13 cellular contexts compared by ENCODE assay signal in the genomic region with DNA sequence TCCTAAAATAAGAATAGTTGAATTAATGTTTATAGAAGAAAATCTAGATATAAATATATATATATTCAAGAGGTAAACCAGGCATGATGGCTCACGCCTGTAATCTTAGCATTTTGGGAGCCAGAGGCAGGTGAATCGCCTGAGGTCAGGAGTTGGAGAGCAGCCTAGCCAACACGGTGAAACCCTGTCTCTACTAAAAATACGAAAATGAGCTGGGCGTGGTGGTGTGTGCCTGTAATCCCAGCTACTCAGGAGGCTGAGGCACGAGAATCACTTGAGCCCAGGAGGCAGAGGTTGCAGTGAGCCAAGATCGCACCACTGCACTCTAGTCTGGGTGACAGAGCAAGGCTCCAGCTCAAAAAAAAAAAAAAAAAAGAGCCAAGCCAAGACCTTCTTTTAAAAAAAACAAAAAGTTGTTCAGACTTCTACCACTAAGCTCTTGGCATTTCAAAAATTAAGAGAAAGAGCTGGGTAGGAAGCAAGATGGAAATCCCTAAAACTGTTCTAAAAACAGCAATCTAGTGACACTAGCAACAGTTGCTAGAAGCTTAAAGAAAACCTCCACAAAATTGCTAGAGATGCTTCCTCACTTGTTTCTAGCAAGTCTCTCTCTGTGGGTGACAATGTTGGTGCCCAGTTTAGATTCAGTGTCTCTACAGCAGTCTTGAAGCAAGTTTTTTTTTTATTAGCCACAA.
A peak's percentile ranks its signal among the peaks of the same experiment; 100 is the strongest.
DNase-seq lines count a peak whose midpoint lies in the region; ATAC-seq, FAIRE-seq and TF ChIP-seq lines count a peak whose summit lies in the region.
"Had no signal": no experiment of that assay in that cellular context is flagged by ENCODE, and none has a peak within 500 bp of the region (broad histone marks: within the 10 kb centered on the region; RNA-seq: fewer than 3 reads in every experiment).

No MANE protein-coding gene starts in this region.

- no peak overlapping the region for H3K4me3 ChIP-seq in DND-41 (ENCODE audit: low read depth in 1 of 2, low read length in 2 of 2)

- H3K27me3 ChIP-seq in DND-41 (ENCODE audit: insufficient read depth, low read length, poor library complexity), result no peaks in the 10 kb centered on the region
- H3K27me3 ChIP-seq: vagina had no signal

- peak overlapping the region; percentile 93 for H3K27ac Mint-ChIP-seq in activated CD8-positive, alpha-beta T cell treated with anti-CD3 and anti-CD28 coated beads for 36 hours
- H3K27ac Mint-ChIP-seq in natural killer cell, result peak overlapping the region; percentile 89 to 93

- H3K79me2 ChIP-seq in DND-41 (ENCODE audit: insufficient read depth, low read length), result peaks cover 24% of the 10 kb centered on the region

- ATAC-seq in DND-41 (ENCODE audit: insufficient read depth, low read depth) (peak; percentile 50), GM21723 (IDR thresholded peaks at IDR 0.05; ENCODE audit: unreplicated experiment) (peak; percentile 37), natural killer cell (peak; percentile 75 to 89 (median 88))
- ATAC-seq in activated CD8-positive, alpha-beta T cell treated with anti-CD3 and anti-CD28 coated beads for 36 hours, result peak; percentile 17
- ATAC-seq: Panc1 had no signal

- DNase-seq in DND-41 (peak; percentile 30), natural killer cell (no peak), AG08395 (ENCODE audit: low spot score) (no peak), GM19239 (ENCODE audit: insufficient read length, low spot score) (no peak), H4 (ENCODE audit: low spot score) (no peak), COLO829 (ENCODE audit: low spot score) (no peak)
- peak; percentile 53 for DNase-seq in activated CD8-positive, alpha-beta T cell treated with anti-CD3 and anti-CD28 coated beads for 36 hours
- DNase-seq: effector CD8-positive, alpha-beta T cell; NCI-H1930 had no signal

- H3K9me3 Mint-ChIP-seq in activated CD8-positive, alpha-beta T cell treated with anti-CD3 and anti-CD28 coated beads for 36 hours, result peaks cover 3% of the 10 kb centered on the region
- no peaks in the 10 kb centered on the region for H3K9me3 Mint-ChIP-seq in natural killer cell

- peak overlapping the region; percentile 75 for H3K4me3 Mint-ChIP-seq in activated CD8-positive, alpha-beta T cell treated with anti-CD3 and anti-CD28 coated beads for 36 hours
- peak overlapping the region; percentile 84 for H3K4me3 Mint-ChIP-seq in natural killer cell

- no peaks in the 10 kb centered on the region for H3K9me3 ChIP-seq in DND-41 (ENCODE audit: insufficient read depth, low read length, severe bottlenecking)
- H3K9me3 ChIP-seq: vagina had no signal

- FAIRE-seq in GM19239 (lab: Jason Lieb, UNC), result no peak
- FAIRE-seq: TTC549 had no signal

- peak overlapping the region; percentile 47; the same call in 1 of the 2 replicates for H3K9ac ChIP-seq in DND-41 (ENCODE audit: low read depth, low read length)

- peaks cover 82% of the 10 kb centered on the region for H3K4me1 Mint-ChIP-seq in activated CD8-positive, alpha-beta T cell treated with anti-CD3 and anti-CD28 coated beads for 36 hours (ENCODE audit: low read depth)
- peaks cover 79% of the 10 kb centered on the region in 2 donors for H3K4me1 Mint-ChIP-seq in natural killer cell

- no peaks in the 10 kb centered on the region for H3K36me3 ChIP-seq in DND-41 (ENCODE audit: insufficient read depth, low read length)
- H3K36me3 ChIP-seq: vagina had no signal

- H3K27ac ChIP-seq in DND-41 (ENCODE audit: low read length), result peak overlapping the region; percentile 85

- H3K36me3 Mint-ChIP-seq in activated CD8-positive, alpha-beta T cell treated with anti-CD3 and anti-CD28 coated beads for 36 hours (ENCODE audit: low read depth), result peaks cover 23% of the 10 kb centered on the region
- no peaks in the 10 kb centered on the region for H3K36me3 Mint-ChIP-seq in natural killer cell

- intact Hi-C loops in activated CD8-positive, alpha-beta T cell treated with anti-CD3 and anti-CD28 coated beads for 36 hours (cut with micrococcal nuclease), result no loop called here
- intact Hi-C loops in natural killer cell (cut with micrococcal nuclease), result loop anchor here (1.0 to 2.0 kb wide), 3 partner anchors 15 to 69 kb away; no protein-coding TSS in a partner anchor

- peaks cover 30% of the 10 kb centered on the region for H3K4me1 ChIP-seq in DND-41 (ENCODE audit: insufficient read depth, low read length)

- H3K27me3 Mint-ChIP-seq in activated CD8-positive, alpha-beta T cell treated with anti-CD3 and anti-CD28 coated beads for 36 hours, result no peaks in the 10 kb centered on the region
- H3K27me3 Mint-ChIP-seq in natural killer cell (ENCODE audit: low read depth in 2 of 2), result no peaks in the 10 kb centered on the region

- H2AFZ ChIP-seq in DND-41 (ENCODE audit: low read depth, low read length), result peak overlapping the region; percentile 45; the same call in 1 of the 2 replicates

- TF ChIP-seq CTCF in DND-41 (IDR thresholded peaks at IDR 0.05; ENCODE audit: borderline replicate concordance, extremely low read depth, low read length, poor library complexity, severe bottlenecking), result no peak
- no peak for TF ChIP-seq CTCF in activated CD8-positive, alpha-beta T cell treated with anti-CD3 and anti-CD28 coated beads for 36 hours (IDR thresholded peaks at IDR 0.05)
- TF ChIP-seq CTCF in natural killer cell (IDR thresholded peaks at IDR 0.05), result no peak

- POLR2A ChIA-PET in activated CD8-positive, alpha-beta T cell treated with anti-CD3 and anti-CD28 coated beads for 36 hours (lab: Charles Lee), result interaction anchor here (0.8 to 1.7 kb wide), 9 partner anchors 10 to 71 kb away, joined by 3 to 8 read pairs (median 4); no protein-coding TSS in a partner anchor

- CTCF ChIA-PET in activated CD8-positive, alpha-beta T cell treated with anti-CD3 and anti-CD28 coated beads for 36 hours (lab: Charles Lee), result interaction anchor here (0.7 to 1.6 kb wide), 15 partner anchors 9 to 127 kb away, joined by 3 to 11 read pairs (median 4); no protein-coding TSS in a partner anchor

- peak overlapping the region; percentile 61 for H3K4me2 ChIP-seq in DND-41 (ENCODE audit: insufficient read depth, low read length)

- no peaks in the 10 kb centered on the region for H4K20me1 ChIP-seq in DND-41 (ENCODE audit: insufficient read depth, low read length)

Comparison
In these comparisons a context has a peak if more than half of its experiments do, and no peak if none do; other contexts are left out.
1. ATAC-seq: peak in every context shown above with its lines; median percentile 88 in natural killer cell; 50 in DND-41; 37 in GM21723; 17 in activated CD8-positive, alpha-beta T cell treated with anti-CD3 and anti-CD28 coated beads for 36 hours.
2. DNase-seq: peak in DND-41 (single experiment) and activated CD8-positive, alpha-beta T cell treated with anti-CD3 and anti-CD28 coated beads for 36 hours (single experiment); none in natural killer cell (single experiment), AG08395 (single experiment), GM19239 (single experiment), H4 (single experiment) and COLO829 (single experiment).